ENCODE assay signal across 7 cellular contexts in the genomic region with DNA sequence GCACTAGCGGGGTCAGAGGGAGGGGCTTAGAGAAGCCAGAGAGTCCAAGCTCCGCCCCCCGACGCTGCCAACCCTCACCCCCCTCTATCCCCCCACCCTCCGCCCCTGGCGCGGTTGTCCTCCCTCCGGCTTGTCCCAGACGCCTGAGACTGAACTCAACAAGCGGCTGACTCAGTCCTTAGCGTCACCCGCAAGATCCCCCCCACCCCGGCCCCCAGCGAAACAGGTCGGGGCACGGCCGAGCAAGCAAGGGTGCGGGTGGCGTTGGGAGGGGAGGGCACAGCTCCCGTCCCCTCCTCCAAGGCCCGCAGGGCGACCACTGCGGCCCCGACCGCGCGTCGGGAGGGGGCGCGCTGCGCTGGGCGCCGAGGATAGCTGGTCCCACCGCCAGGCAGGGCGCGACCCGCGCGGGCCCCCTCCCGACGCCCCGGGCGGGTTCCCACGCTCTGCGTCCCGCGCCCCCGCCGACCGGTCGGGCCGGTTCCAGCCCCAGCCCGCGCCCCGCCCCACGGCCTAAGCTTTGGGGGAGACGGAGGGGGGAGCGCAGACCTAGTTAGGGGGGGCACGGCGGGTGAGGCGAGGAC. TPM values are rescaled to one million over a fixed set of nuclear protein-coding genes. Genes with fewer than 3 reads are reported as not detected.
DNase-seq lines count a peak whose midpoint lies in the region; ATAC-seq, FAIRE-seq and TF ChIP-seq lines count a peak whose summit lies in the region.

No MANE protein-coding gene starts in this region.

- peak; percentile 71 for ATAC-seq in left lung
- peak; percentile 68 for ATAC-seq in upper lobe of right lung
- ATAC-seq in GM21526 (IDR thresholded peaks at IDR 0.05; ENCODE audit: low FRiP score, unreplicated experiment), result no peak

- peak overlapping the region; percentile 35 for H3K4me3 ChIP-seq in bronchial epithelial cell (ENCODE audit: low read depth, low read length)
- H3K4me3 ChIP-seq in left lung, result peak overlapping the region; percentile 28 to 29
- H3K4me3 ChIP-seq in upper lobe of right lung, result peak overlapping the region; percentile 34

- H3K4me1 ChIP-seq in ES-I3 (ENCODE audit: insufficient read depth, low read length) (peaks cover 4% of the 10 kb centered on the region), left lung (peaks cover 0 to 23% of the 10 kb centered on the region in 2 donors), upper lobe of right lung (peaks cover 10% of the 10 kb centered on the region)

- H3K27me3 ChIP-seq in bronchial epithelial cell (ENCODE audit: control insufficient read depth, insufficient read depth, low read length) (no peaks in the 10 kb centered on the region), left lung (peaks cover 0 to 82% of the 10 kb centered on the region in 2 donors), upper lobe of right lung (peaks cover 5% of the 10 kb centered on the region)

- FAIRE-seq in bronchial epithelial cell (lab: Jason Lieb, UNC), result no peak

- no peaks in the 10 kb centered on the region; the same call in none of the 2 replicates for H3K36me3 ChIP-seq in ES-I3 (ENCODE audit: insufficient read depth, low read length)
- H3K36me3 ChIP-seq in bronchial epithelial cell (ENCODE audit: control insufficient read depth, insufficient read depth, low read length), result peaks cover 38% of the 10 kb centered on the region
- H3K36me3 ChIP-seq in left lung, result peaks cover 0 to 5% of the 10 kb centered on the region in 2 donors
- H3K36me3 ChIP-seq in upper lobe of right lung, result no peaks in the 10 kb centered on the region

- peak overlapping the region; percentile 63 for H3K9ac ChIP-seq in ES-I3 (ENCODE audit: low read depth, low read length)

- no peaks in the 10 kb centered on the region for H3K9me3 ChIP-seq in ES-I3 (ENCODE audit: control insufficient read depth, insufficient read depth, low read length)
- H3K9me3 ChIP-seq in left lung, result no peaks in the 10 kb centered on the region
- H3K9me3 ChIP-seq in upper lobe of right lung, result no peaks in the 10 kb centered on the region

- H3K27ac ChIP-seq in left lung (peak overlapping the region; percentile 23 to 78), upper lobe of right lung (peak overlapping the region; percentile 30)

- intact Hi-C loops in left lung (cut with DNase I) (no loop called here), upper lobe of right lung (cut with DNase I) (no loop called here)

- DNase-seq in NCI-H1105 (lab: John Stamatoyannopoulos, UW) (peak; percentile 66), bronchial epithelial cell (ENCODE audit: low read depth) (peak; percentile 84), left lung (peak; percentile 78 to 84), upper lobe of right lung (peak; percentile 86), NCI-H128 (lab: John Stamatoyannopoulos, UW; ENCODE audit: unreplicated experiment) (no peak)

- peak; percentile 36 for TF ChIP-seq CTCF in bronchial epithelial cell (IDR thresholded peaks at IDR 0.05; ENCODE audit: insufficient read depth, low read length, severe bottlenecking)
- no peak for TF ChIP-seq CTCF in left lung (IDR thresholded peaks at IDR 0.05)
- TF ChIP-seq CTCF in upper lobe of right lung (IDR thresholded peaks at IDR 0.05), result no peak

RNA-seq across cellular contexts. Expression of a gene that starts 5.3 kb away (rescaled TPM):
- total RNA-seq in bronchial epithelial cell (53.2 and 140 TPM in 2 replicates), left lung (10 to 100 TPM; 73.2 to 94.1 TPM), upper lobe of right lung (67.9 TPM)

RNA-seq across cellular contexts. Expression of a gene that starts 36.8 kb away (rescaled TPM):
- total RNA-seq in bronchial epithelial cell (0.53 and 1.2 TPM in 2 replicates), left lung (1 to 10 TPM; 1.6 to 7.6 TPM), upper lobe of right lung (2.5 TPM)
